7 cellular contexts compared by ENCODE assay signal in genomic region chr2:27379383-27379839, GRCh38. TPM values are rescaled to one million over a fixed set of nuclear protein-coding genes. Genes with fewer than 3 reads are reported as not detected.
DNase-seq lines count a peak whose midpoint lies in the region; ATAC-seq and TF ChIP-seq lines count a peak whose summit lies in the region.

No MANE protein-coding gene starts in this region.

- no peaks in the 10 kb centered on the region for H3K36me3 Mint-ChIP-seq in glutamatergic neuron (ENCODE audit: unreplicated experiment)
- H3K36me3 Mint-ChIP-seq in stimulated activated effector memory CD8-positive, alpha-beta T cell treated with anti-CD3 and anti-CD28 coated beads, Interleukin-12 subunit alpha, Interleukin-12 subunit beta, amount 100 ng/mL, for 72 hours: peaks cover 100% of the 10 kb centered on the region

- peak overlapping the region; percentile 70 for H3K27ac ChIP-seq in HL-60 (replicated peaks)

- H3K27me3 Mint-ChIP-seq in glutamatergic neuron (ENCODE audit: unreplicated experiment): peaks cover 12% of the 10 kb centered on the region

- H3K27ac Mint-ChIP-seq in glutamatergic neuron (ENCODE audit: unreplicated experiment): peak overlapping the region; percentile 87
- H3K27ac Mint-ChIP-seq in stimulated activated effector memory CD8-positive, alpha-beta T cell treated with anti-CD3 and anti-CD28 coated beads, Interleukin-12 subunit alpha, Interleukin-12 subunit beta, amount 100 ng/mL, for 72 hours: peak overlapping the region; percentile 96

- H3K4me3 ChIP-seq in HL-60 (replicated peaks; ENCODE audit: insufficient read depth, low read length) (peak overlapping the region; percentile 77), WI38 (ENCODE audit: low read depth, low read length) (peak overlapping the region; percentile 69)

- DNase-seq in HL-60 (ENCODE audit: low read depth in 1 of 2, low spot score in 1 of 2) (no peak), glutamatergic neuron (no peak), HT-29 (ENCODE audit: low spot score) (no peak), activated gamma-delta T cell (lab: John Stamatoyannopoulos, UW) (no peak)
- no peak for DNase-seq in stimulated activated effector memory CD8-positive, alpha-beta T cell treated with anti-CD3 and anti-CD28 coated beads, Interleukin-12 subunit alpha, Interleukin-12 subunit beta, amount 100 ng/mL, for 72 hours (ENCODE audit: low spot score in 2 of 2)
- no peak for DNase-seq in effector CD4-positive, alpha-beta T cell

- H3K27me3 ChIP-seq in HL-60 (ENCODE audit: insufficient read depth, poor library complexity, severe bottlenecking): no peaks in the 10 kb centered on the region

- peaks cover 16% of the 10 kb centered on the region for H3K9me3 Mint-ChIP-seq in glutamatergic neuron (ENCODE audit: unreplicated experiment)
- H3K9me3 Mint-ChIP-seq in stimulated activated effector memory CD8-positive, alpha-beta T cell treated with anti-CD3 and anti-CD28 coated beads, Interleukin-12 subunit alpha, Interleukin-12 subunit beta, amount 100 ng/mL, for 72 hours: no peaks in the 10 kb centered on the region

- H3K4me3 Mint-ChIP-seq in glutamatergic neuron (ENCODE audit: unreplicated experiment): peak overlapping the region; percentile 89
- H3K4me3 Mint-ChIP-seq in stimulated activated effector memory CD8-positive, alpha-beta T cell treated with anti-CD3 and anti-CD28 coated beads, Interleukin-12 subunit alpha, Interleukin-12 subunit beta, amount 100 ng/mL, for 72 hours: peak overlapping the region; percentile 82

- peaks cover 27% of the 10 kb centered on the region for H3K4me1 Mint-ChIP-seq in glutamatergic neuron (ENCODE audit: low read depth, unreplicated experiment)
- H3K4me1 Mint-ChIP-seq in stimulated activated effector memory CD8-positive, alpha-beta T cell treated with anti-CD3 and anti-CD28 coated beads, Interleukin-12 subunit alpha, Interleukin-12 subunit beta, amount 100 ng/mL, for 72 hours: peaks cover 51% of the 10 kb centered on the region

- TF ChIP-seq CTCF in HL-60 (IDR thresholded peaks at IDR 0.05; ENCODE audit: insufficient read depth, low read length) (no peak), WI38 (IDR thresholded peaks at IDR 0.05; ENCODE audit: low read depth, low read length) (no peak), glutamatergic neuron (IDR thresholded peaks at IDR 0.05; ENCODE audit: partially characterized antibody, unreplicated experiment) (no peak)

- ATAC-seq in stimulated activated effector memory CD8-positive, alpha-beta T cell treated with anti-CD3 and anti-CD28 coated beads, Interleukin-12 subunit alpha, Interleukin-12 subunit beta, amount 100 ng/mL, for 72 hours: no peak

RNA-seq across cellular contexts. Expression of gene ZNF513, which starts 1.1 kb away (rescaled TPM):
- 30.2 TPM for total RNA-seq in glutamatergic neuron (ENCODE audit: unreplicated experiment)
- 16.0 and 20.4 TPM in 2 replicates for total RNA-seq in HT-29 (2014; rRNA removed; shearing (Covaris generic))

RNA-seq across cellular contexts. Expression of gene SNX17, which starts 9.0 kb away (rescaled TPM):
- 72.5 TPM for total RNA-seq in glutamatergic neuron (ENCODE audit: unreplicated experiment)
- total RNA-seq in HT-29 (2014; rRNA removed; shearing (Covaris generic)): 72.8 and 79.9 TPM in 2 replicates

RNA-seq across cellular contexts. Expression of gene EIF2B4, which starts 9.3 kb away (rescaled TPM):
- 53.6 TPM for total RNA-seq in glutamatergic neuron (ENCODE audit: unreplicated experiment)
- 26.6 and 31.9 TPM in 2 replicates for total RNA-seq in HT-29 (2014; rRNA removed; shearing (Covaris generic))

RNA-seq across cellular contexts. Expression of gene GTF3C2, which starts 22.8 kb away (rescaled TPM):
- total RNA-seq in glutamatergic neuron (ENCODE audit: unreplicated experiment): 111 TPM
- total RNA-seq in HT-29 (2014; rRNA removed; shearing (Covaris generic)): 62.4 and 65.1 TPM in 2 replicates

RNA-seq across cellular contexts. Expression of gene PPM1G, which starts 30.0 kb away (rescaled TPM):
- total RNA-seq in glutamatergic neuron (ENCODE audit: unreplicated experiment): 84.9 TPM
- total RNA-seq in HT-29 (2014; rRNA removed; shearing (Covaris generic)): 141 and 148 TPM in 2 replicates
